36 cellular contexts compared by ENCODE assay signal in the genomic region with DNA sequence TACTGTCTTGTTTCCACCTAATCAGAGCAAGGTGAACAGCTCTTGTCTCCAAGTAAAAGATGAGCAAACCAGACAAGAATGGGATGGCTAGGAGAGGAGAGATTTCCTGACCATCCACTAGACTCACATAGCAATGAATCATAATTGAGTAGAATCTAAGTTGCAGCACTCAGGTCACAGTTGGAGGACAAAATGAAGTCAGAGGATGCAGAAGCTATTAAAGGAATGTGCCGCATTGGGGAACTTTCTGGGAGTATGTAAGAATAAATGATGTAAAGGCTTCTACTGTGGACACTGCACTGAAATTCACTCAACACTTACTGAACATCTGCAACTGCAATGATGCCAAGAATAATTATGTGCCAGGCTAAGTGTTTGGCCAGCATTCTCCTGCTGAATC.
DNase-seq lines count a peak whose midpoint lies in the region; ATAC-seq and TF ChIP-seq lines count a peak whose summit lies in the region.
"Had no signal": no experiment of that assay in that cellular context is flagged by ENCODE, and none has a peak within 500 bp of the region (broad histone marks: within the 10 kb centered on the region; RNA-seq: fewer than 3 reads in every experiment).

No MANE protein-coding gene starts in this region.

- H3K4me3 ChIP-seq in right cardiac atrium (ENCODE audit: low read length), result no peak overlapping the region
- H3K4me3 ChIP-seq: ascending aorta, esophagus muscularis mucosa, gastrocnemius medialis, hepatocyte, mucosa of descending colon, prostate gland, upper lobe of right lung had no signal

- no peaks in the 10 kb centered on the region for H3K9me3 ChIP-seq in right cardiac atrium (ENCODE audit: control insufficient read depth, low read length)
- H3K9me3 ChIP-seq: ascending aorta, Caco-2, esophagus muscularis mucosa, gastrocnemius medialis, mucosa of descending colon, prostate gland, upper lobe of right lung had no signal

- ATAC-seq in SK-N-SH treated with all-trans-retinoic acid at 6 μM for 48 hours, result peak; percentile 82
- no peak for ATAC-seq in HG03196 (IDR thresholded peaks at IDR 0.05; ENCODE audit: unreplicated experiment)
- no peak for ATAC-seq in right cardiac atrium
- ATAC-seq: activated CD4-positive, alpha-beta T cell treated with anti-CD3 and anti-CD28 coated beads for 36 hours; gastrocnemius medialis; left colon; mucosa of descending colon; natural killer cell; PC-3; Right ventricle myocardium inferior; stimulated activated memory B cell treated with anti-CD40 and anti-IgM and Interleukin-4, amounts not matched to agents 10 μg/mL and 1 μg/mL and 100 μg/mL, for 72 hours; upper lobe of right lung had no signal

- WGBS in right cardiac atrium, result 0% methylated on average over 1 of the region's 1 CpG

- peak; percentile 37 for DNase-seq in GM04504 (ENCODE audit: low read depth)
- DNase-seq in dedifferentiated amniotic fluid mesenchymal stem cell (ENCODE audit: extremely low spot score), result peak; percentile 64
- DNase-seq in non-pigmented ciliary epithelial cell (ENCODE audit: low read depth), result peak; percentile 60
- DNase-seq in SHP77 (lab: John Stamatoyannopoulos, UW), result no peak
- DNase-seq in hippocampal formation (lab: John Stamatoyannopoulos, UW), result no peak
- no peak for DNase-seq in right cardiac atrium
- DNase-seq: activated CD4-positive, alpha-beta T cell treated with anti-CD3 and anti-CD28 coated beads for 36 hours; C1 segment of cervical spinal cord; Caco-2; central memory CD4-positive, alpha-beta T cell; dermis blood vessel endothelial cell; endodermal cell; gastrocnemius medialis; GF-D8; GOT3; KG1; left colon; mucosa of descending colon; natural killer cell; NCI-H1436; NCI-H2081 treated with DMSO at 0.1 percent for 48 hours; NCI-H2227 treated with DMSO at 0.1 percent for 48 hours; NCI-H526 treated with DMSO at 0.1 percent for 48 hours; NK-92 treated with Interleukin-12 subunit alpha and Interleukin-12 subunit beta, amount 100 ng/mL, for 24 hours; occipital lobe; PC-3; substantia nigra; upper lobe of right lung had no signal

- intact Hi-C loops in right cardiac atrium (cut with DNase I), result loop anchor here in 1 of 4 donors (10.0 kb wide), 1 partner anchor 130 kb away; no protein-coding TSS in a partner anchor

- no peak overlapping the region for H3K27ac ChIP-seq in right cardiac atrium (ENCODE audit: low read length)
- H3K27ac ChIP-seq: ascending aorta, esophagus muscularis mucosa, gastrocnemius medialis, hepatocyte, prostate gland, upper lobe of right lung had no signal

- H3K27me3 ChIP-seq in right cardiac atrium (ENCODE audit: control insufficient read depth, insufficient read depth), result no peaks in the 10 kb centered on the region
- H3K27me3 ChIP-seq: ascending aorta, esophagus muscularis mucosa, hepatocyte had no signal

- peaks cover 2% of the 10 kb centered on the region for H3K4me1 ChIP-seq in right cardiac atrium (ENCODE audit: control insufficient read depth, insufficient read depth, low read length)
- H3K4me1 ChIP-seq: ascending aorta, Caco-2, gastrocnemius medialis, prostate gland, upper lobe of right lung had no signal

TF ChIP-seq in SK-N-SH treated with all-trans-retinoic acid at 6 μM for 48 hours, 23 proteins besides CTCF, POLR2A, EP300 and RAD21:
- no peak for TF ChIP-seq ISL1 (CRISPR knock-in tag; IDR thresholded peaks at IDR 0.05)
- TF ChIP-seq CSDC2 (CRISPR knock-in tag; IDR thresholded peaks at IDR 0.05), result no peak
- no peak for TF ChIP-seq CREB5 (CRISPR knock-in tag; IDR thresholded peaks at IDR 0.05; ENCODE audit: low read depth)
- no peak for TF ChIP-seq OSR1 (CRISPR knock-in tag; IDR thresholded peaks at IDR 0.05)
- TF ChIP-seq, protein P1, sequence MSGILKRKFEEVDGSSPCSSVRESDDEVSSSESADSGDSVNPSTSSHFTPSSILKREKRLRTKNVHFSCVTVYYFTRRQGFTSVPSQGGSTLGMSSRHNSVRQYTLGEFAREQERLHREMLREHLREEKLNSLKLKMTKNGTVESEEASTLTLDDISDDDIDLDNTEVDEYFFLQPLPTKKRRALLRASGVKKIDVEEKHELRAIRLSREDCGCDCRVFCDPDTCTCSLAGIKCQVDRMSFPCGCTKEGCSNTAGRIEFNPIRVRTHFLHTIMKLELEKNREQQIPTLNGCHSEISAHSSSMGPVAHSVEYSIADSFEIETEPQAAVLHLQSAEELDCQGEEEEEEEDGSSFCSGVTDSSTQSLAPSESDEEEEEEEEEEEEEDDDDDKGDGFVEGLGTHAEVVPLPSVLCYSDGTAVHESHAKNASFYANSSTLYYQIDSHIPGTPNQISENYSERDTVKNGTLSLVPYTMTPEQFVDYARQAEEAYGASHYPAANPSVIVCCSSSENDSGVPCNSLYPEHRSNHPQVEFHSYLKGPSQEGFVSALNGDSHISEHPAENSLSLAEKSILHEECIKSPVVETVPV (CRISPR knock-in tag; IDR thresholded peaks at IDR 0.05), result no peak
- no peak for TF ChIP-seq TOX (CRISPR knock-in tag; IDR thresholded peaks at IDR 0.05; ENCODE audit: borderline replicate concordance)
- TF ChIP-seq BACH2 (CRISPR knock-in tag; IDR thresholded peaks at IDR 0.05; ENCODE audit: borderline replicate concordance), result no peak
- TF ChIP-seq ZFP30 (CRISPR knock-in tag; IDR thresholded peaks at IDR 0.05), result no peak
- no peak for TF ChIP-seq TSHZ2 (CRISPR knock-in tag; IDR thresholded peaks at IDR 0.05)
- no peak for TF ChIP-seq SNAI2 (CRISPR knock-in tag; IDR thresholded peaks at IDR 0.05)
- no peak for TF ChIP-seq PATZ1 (CRISPR knock-in tag; IDR thresholded peaks at IDR 0.05; ENCODE audit: borderline replicate concordance)
- TF ChIP-seq ZNF565 (CRISPR knock-in tag; conservative IDR thresholded peaks at IDR 0.05; ENCODE audit: low read depth), result no peak
- no peak for TF ChIP-seq TCF4 (CRISPR knock-in tag; IDR thresholded peaks at IDR 0.05; ENCODE audit: borderline replicate concordance)
- no peak for TF ChIP-seq ZC3H10 (CRISPR knock-in tag; IDR thresholded peaks at IDR 0.05)
TF ChIP-seq in SK-N-SH treated with all-trans-retinoic acid at 6 μM for 48 hours: peak in this region for 0.

Comparison
In these comparisons a context has a peak if more than half of its experiments do, and no peak if none do; other contexts are left out.
1. DNase-seq: peak in GM04504 (single experiment), dedifferentiated amniotic fluid mesenchymal stem cell (single experiment) and non-pigmented ciliary epithelial cell (single experiment); none in SHP77 (0 of 2), hippocampal formation (0 of 2) and right cardiac atrium (0 of 3).